Comparison of ENCODE assay signal across 1 cellular context in the genomic region with DNA sequence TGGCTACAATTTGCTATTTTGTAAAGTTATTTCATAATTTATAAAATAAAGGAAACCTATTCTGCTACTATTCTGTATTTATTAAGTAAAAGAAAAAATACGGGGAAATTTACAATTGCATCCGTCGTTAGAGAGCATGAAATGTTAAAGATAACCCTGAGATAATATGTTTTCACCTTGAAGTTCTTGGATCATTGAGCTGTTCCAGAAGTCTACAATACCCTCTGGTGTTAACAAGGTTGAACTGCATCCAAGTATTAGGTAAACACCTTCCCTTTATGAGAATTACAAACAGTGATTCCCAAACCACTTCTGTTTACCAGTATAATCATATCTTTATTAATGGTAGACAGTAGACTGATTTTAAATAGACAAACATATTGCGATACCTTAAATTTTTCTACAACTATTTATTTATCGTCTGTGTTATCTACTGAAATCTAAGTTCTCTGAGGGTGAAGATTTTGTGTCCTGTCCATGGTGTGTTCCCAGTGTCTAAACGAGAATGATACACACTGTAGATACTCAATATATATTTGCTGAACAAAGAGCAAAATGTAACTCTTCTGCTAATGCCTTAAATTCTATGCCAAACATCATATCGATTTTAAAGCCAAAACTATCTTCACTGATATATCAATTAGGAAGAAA.
TF ChIP-seq lines count a peak whose summit lies in the region.

No MANE protein-coding gene starts in this region.

TF ChIP-seq in IMR-90, 13 proteins besides CTCF, POLR2A, EP300 and RAD21:
- TF ChIP-seq FOS (IDR thresholded peaks at IDR 0.05; ENCODE audit: low read depth, low read length) (no peak), SMC3 (IDR thresholded peaks at IDR 0.05; ENCODE audit: low read depth, low read length) (peak; percentile 52)
